ENCODE assay signal across 11 cellular contexts in the genomic region with DNA sequence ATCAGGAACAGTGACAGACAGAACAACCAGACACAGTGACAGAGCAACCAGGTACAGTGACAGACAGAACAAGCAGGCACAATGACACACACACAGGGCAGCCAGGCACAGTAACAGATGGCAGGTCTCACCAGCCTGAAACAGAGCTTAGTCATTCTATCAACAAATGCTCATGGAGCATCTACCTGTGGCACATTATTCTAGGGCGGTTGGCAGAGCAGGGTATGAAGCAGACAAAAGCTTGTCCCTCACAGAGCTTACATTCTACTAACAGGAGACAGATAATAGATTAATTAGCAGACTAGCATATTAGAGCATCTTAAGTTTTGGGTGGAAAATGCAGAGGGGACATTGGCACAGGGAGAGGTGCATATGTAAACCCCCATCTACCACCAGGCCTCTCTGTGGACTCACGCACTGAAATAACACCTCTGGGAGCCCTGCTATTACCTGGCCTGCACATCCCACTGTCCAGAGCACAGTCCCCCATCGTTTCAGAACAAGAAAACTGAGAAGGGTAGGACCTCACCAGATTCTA.
"Had no signal": no experiment of that assay in that cellular context is flagged by ENCODE, and none has a peak within 500 bp of the region (broad histone marks: within the 10 kb centered on the region; RNA-seq: fewer than 3 reads in every experiment).

No MANE protein-coding gene starts in this region.

- H3K27ac Mint-ChIP-seq: activated CD4-positive, alpha-beta T cell treated with anti-CD3 and anti-CD28 coated beads, Interleukin-2, amount 10 ng/mL, durations not matched to agents 7 days and 5 days; activated naive CD8-positive, alpha-beta T cell treated with anti-CD3 and anti-CD28 coated beads, Interleukin-2, amount 10 ng/mL, durations not matched to agents 7 days and 5 days; mesothelial cell of epicardium had no signal

- H3K4me1 Mint-ChIP-seq: activated CD4-positive, alpha-beta T cell treated with anti-CD3 and anti-CD28 coated beads, Interleukin-2, amount 10 ng/mL, durations not matched to agents 7 days and 5 days; mesothelial cell of epicardium had no signal

- DNase-seq: activated CD4-positive, alpha-beta T cell treated with anti-CD3 and anti-CD28 coated beads, Interleukin-2, amount 10 ng/mL, durations not matched to agents 7 days and 5 days; activated CD4-positive, CD25-positive, alpha-beta regulatory T cell; activated naive CD8-positive, alpha-beta T cell treated with anti-CD3 and anti-CD28 coated beads, Interleukin-2, amount 10 ng/mL, durations not matched to agents 7 days and 5 days; kidney glomerular epithelial cell; lower lobe of right lung; right cardiac atrium; T-helper 2 cell; transverse colon had no signal

- H3K27ac ChIP-seq: breast epithelium, gastroesophageal sphincter, lower lobe of right lung, transverse colon had no signal

- H3K4me3 Mint-ChIP-seq: activated CD4-positive, alpha-beta T cell treated with anti-CD3 and anti-CD28 coated beads, Interleukin-2, amount 10 ng/mL, durations not matched to agents 7 days and 5 days; activated naive CD8-positive, alpha-beta T cell treated with anti-CD3 and anti-CD28 coated beads, Interleukin-2, amount 10 ng/mL, durations not matched to agents 7 days and 5 days; mesothelial cell of epicardium had no signal

- ATAC-seq: gastroesophageal sphincter, lower lobe of right lung, right cardiac atrium had no signal
